ENCODE assay signal across 29 cellular contexts in genomic region chr5:66554884-66555283, GRCh38. TPM values are rescaled to one million over a fixed set of nuclear protein-coding genes. Genes with fewer than 3 reads are reported as not detected.
DNase-seq lines count a peak whose midpoint lies in the region; ATAC-seq and TF ChIP-seq lines count a peak whose summit lies in the region.
"Had no signal": no experiment of that assay in that cellular context is flagged by ENCODE, and none has a peak within 500 bp of the region (broad histone marks: within the 10 kb centered on the region; RNA-seq: fewer than 3 reads in every experiment).

No MANE protein-coding gene starts in this region.

- no peaks in the 10 kb centered on the region for H3K9me2 ChIP-seq in SU-DHL-6 (replicated peaks; ENCODE audit: insufficient read depth, low read length)

- peak overlapping the region; percentile 78 for H3K27ac Mint-ChIP-seq in T-helper 1 cell treated with Interleukin-12 subunit alpha and Interleukin-12 subunit beta and Interleukin-4 antibody, amounts not matched to agents 30 μg/mL and 1 μg/mL, for 36 hours
- no peak overlapping the region for H3K27ac Mint-ChIP-seq in activated CD8-positive, alpha-beta memory T cell treated with anti-CD3 and anti-CD28 coated beads, Interleukin-2, amount 10 ng/mL, durations not matched to agents 7 days and 5 days
- H3K27ac Mint-ChIP-seq: activated naive CD4-positive, alpha-beta T cell treated with anti-CD3 and anti-CD28 coated beads, Interleukin-2, amount 10 ng/mL, durations not matched to agents 7 days and 5 days; nephron; stimulated activated effector memory CD8-positive, alpha-beta T cell treated with anti-CD3 and anti-CD28 coated beads, Interleukin-12 subunit alpha, Interleukin-12 subunit beta, amount 100 ng/mL, for 72 hours; T-cell had no signal

- no peak overlapping the region; a peak in 1 of 4 replicates for H3K4me3 ChIP-seq in DND-41 (ENCODE audit: low read depth in 1 of 2, low read length in 2 of 2)
- no peak overlapping the region for H3K4me3 ChIP-seq in SU-DHL-6 (ENCODE audit: insufficient read depth, low read length, poor library complexity, severe bottlenecking)
- H3K4me3 ChIP-seq: breast epithelium, dorsolateral prefrontal cortex, heart right ventricle, K562, lower lobe of right lung, MG63, psoas muscle, SJCRH30, suprapubic skin, upper lobe of right lung had no signal

- peaks cover 34% of the 10 kb centered on the region for H3K4me1 Mint-ChIP-seq in T-helper 1 cell treated with Interleukin-12 subunit alpha and Interleukin-12 subunit beta and Interleukin-4 antibody, amounts not matched to agents 30 μg/mL and 1 μg/mL, for 36 hours (ENCODE audit: low read depth)
- H3K4me1 Mint-ChIP-seq in activated CD8-positive, alpha-beta memory T cell treated with anti-CD3 and anti-CD28 coated beads, Interleukin-2, amount 10 ng/mL, durations not matched to agents 7 days and 5 days, result peaks cover 18% of the 10 kb centered on the region
- H3K4me1 Mint-ChIP-seq: nephron had no signal

- H3K9me3 Mint-ChIP-seq in T-helper 1 cell treated with Interleukin-12 subunit alpha and Interleukin-12 subunit beta and Interleukin-4 antibody, amounts not matched to agents 30 μg/mL and 1 μg/mL, for 36 hours, result peaks cover 11% of the 10 kb centered on the region
- H3K9me3 Mint-ChIP-seq in activated CD8-positive, alpha-beta memory T cell treated with anti-CD3 and anti-CD28 coated beads, Interleukin-2, amount 10 ng/mL, durations not matched to agents 7 days and 5 days (ENCODE audit: low read depth), result peaks cover 2% of the 10 kb centered on the region

- ATAC-seq in DND-41 (ENCODE audit: insufficient read depth, low read depth), result no peak
- ATAC-seq in foreskin keratinocyte, result no peak
- ATAC-seq in activated CD8-positive, alpha-beta memory T cell treated with anti-CD3 and anti-CD28 coated beads, Interleukin-2, amount 10 ng/mL, durations not matched to agents 7 days and 5 days, result no peak
- ATAC-seq: K562, psoas muscle had no signal

- H3K9ac ChIP-seq in DND-41 (ENCODE audit: low read depth, low read length) (no peak overlapping the region), SU-DHL-6 (ENCODE audit: low read length) (no peak overlapping the region)

- DNase-seq in T-helper 1 cell (no peak), DND-41 (no peak), foreskin keratinocyte (no peak), retina (no peak), iPS-NIHi11 (ENCODE audit: low spot score) (no peak)
- DNase-seq in activated CD8-positive, alpha-beta memory T cell treated with anti-CD3 and anti-CD28 coated beads, Interleukin-2, amount 10 ng/mL, durations not matched to agents 7 days and 5 days, result no peak
- DNase-seq: 8988T; activated CD8-positive, alpha-beta memory T cell treated with anti-CD3 and anti-CD28 coated beads for 24 hours; dorsolateral prefrontal cortex; GOT3; heart right ventricle; lower lobe of right lung; NCI-H1930; NCI-H2171 treated with DMSO at 0.1 percent for 48 hours; NCI-H510A; psoas muscle; SJCRH30; upper lobe of right lung had no signal

- H3K4me2 ChIP-seq in DND-41 (ENCODE audit: insufficient read depth, low read length) (peak overlapping the region; percentile 53; the same call in 1 of the 2 replicates), SU-DHL-6 (ENCODE audit: low read depth, low read length, poor library complexity, severe bottlenecking) (peak overlapping the region; percentile 41)

- H3K36me3 Mint-ChIP-seq in T-helper 1 cell treated with Interleukin-12 subunit alpha and Interleukin-12 subunit beta and Interleukin-4 antibody, amounts not matched to agents 30 μg/mL and 1 μg/mL, for 36 hours (ENCODE audit: low read depth), result peaks cover 2% of the 10 kb centered on the region
- H3K36me3 Mint-ChIP-seq in activated CD8-positive, alpha-beta memory T cell treated with anti-CD3 and anti-CD28 coated beads, Interleukin-2, amount 10 ng/mL, durations not matched to agents 7 days and 5 days, result peaks cover 2% of the 10 kb centered on the region
- H3K36me3 Mint-ChIP-seq: activated naive CD4-positive, alpha-beta T cell treated with anti-CD3 and anti-CD28 coated beads, Interleukin-2, amount 10 ng/mL, durations not matched to agents 7 days and 5 days; CD14-positive monocyte; stimulated activated effector memory CD8-positive, alpha-beta T cell treated with anti-CD3 and anti-CD28 coated beads, Interleukin-12 subunit alpha, Interleukin-12 subunit beta, amount 100 ng/mL, for 72 hours; T-cell had no signal

- no peaks in the 10 kb centered on the region for H4K20me1 ChIP-seq in DND-41 (ENCODE audit: insufficient read depth, low read length)
- no peaks in the 10 kb centered on the region for H4K20me1 ChIP-seq in SU-DHL-6 (ENCODE audit: low read depth, low read length)

- H3K79me2 ChIP-seq in DND-41 (ENCODE audit: insufficient read depth, low read length) (no peaks in the 10 kb centered on the region), SU-DHL-6 (ENCODE audit: insufficient read depth, low read length) (no peaks in the 10 kb centered on the region)

- no peaks in the 10 kb centered on the region for H3K27me3 Mint-ChIP-seq in T-helper 1 cell treated with Interleukin-12 subunit alpha and Interleukin-12 subunit beta and Interleukin-4 antibody, amounts not matched to agents 30 μg/mL and 1 μg/mL, for 36 hours (ENCODE audit: low read depth)
- H3K27me3 Mint-ChIP-seq in activated CD8-positive, alpha-beta memory T cell treated with anti-CD3 and anti-CD28 coated beads, Interleukin-2, amount 10 ng/mL, durations not matched to agents 7 days and 5 days, result peaks cover 6% of the 10 kb centered on the region

- H3K4me1 ChIP-seq in DND-41 (ENCODE audit: insufficient read depth, low read length) (peaks cover 26% of the 10 kb centered on the region), foreskin keratinocyte (peaks cover 16% of the 10 kb centered on the region)
- H3K4me1 ChIP-seq: breast epithelium, heart right ventricle, psoas muscle, SJCRH30 had no signal

- H3K9me3 ChIP-seq in DND-41 (ENCODE audit: insufficient read depth, low read length, severe bottlenecking) (no peaks in the 10 kb centered on the region), SU-DHL-6 (ENCODE audit: insufficient read depth, low read length) (peaks cover 8% of the 10 kb centered on the region; the same call in 1 of the 2 replicates)
- H3K9me3 ChIP-seq: breast epithelium, lower lobe of right lung, MG63, psoas muscle, SJCRH30, suprapubic skin, upper lobe of right lung had no signal

- CTCF ChIA-PET in activated CD8-positive, alpha-beta memory T cell treated with anti-CD3 and anti-CD28 coated beads, Interleukin-2, amount 10 ng/mL, durations not matched to agents 7 days and 5 days (lab: Charles Lee), result no interaction called here

- H3K4me3 Mint-ChIP-seq in T-helper 1 cell treated with Interleukin-12 subunit alpha and Interleukin-12 subunit beta and Interleukin-4 antibody, amounts not matched to agents 30 μg/mL and 1 μg/mL, for 36 hours, result peak overlapping the region; percentile 43
- no peak overlapping the region for H3K4me3 Mint-ChIP-seq in activated CD8-positive, alpha-beta memory T cell treated with anti-CD3 and anti-CD28 coated beads, Interleukin-2, amount 10 ng/mL, durations not matched to agents 7 days and 5 days
- H3K4me3 Mint-ChIP-seq: activated naive CD4-positive, alpha-beta T cell treated with anti-CD3 and anti-CD28 coated beads, Interleukin-2, amount 10 ng/mL, durations not matched to agents 7 days and 5 days; CD14-positive monocyte; nephron; stimulated activated effector memory CD8-positive, alpha-beta T cell treated with anti-CD3 and anti-CD28 coated beads, Interleukin-12 subunit alpha, Interleukin-12 subunit beta, amount 100 ng/mL, for 72 hours; T-cell had no signal

- no peaks in the 10 kb centered on the region; the same call in 1 of the 2 replicates for H3F3A ChIP-seq in SU-DHL-6 (ENCODE audit: insufficient read depth)

- H3K36me3 ChIP-seq in DND-41 (ENCODE audit: insufficient read depth, low read length), result no peaks in the 10 kb centered on the region
- no peaks in the 10 kb centered on the region for H3K36me3 ChIP-seq in SU-DHL-6 (ENCODE audit: low read length)
- H3K36me3 ChIP-seq: breast epithelium, heart right ventricle, lower lobe of right lung, MG63, SJCRH30, suprapubic skin, upper lobe of right lung had no signal

- H3K27ac ChIP-seq in DND-41 (ENCODE audit: low read length), result peak overlapping the region; percentile 1; the same call in 1 of the 2 replicates
- no peak overlapping the region for H3K27ac ChIP-seq in SU-DHL-6 (ENCODE audit: low read depth, low read length)
- H3K27ac ChIP-seq in foreskin keratinocyte, result peak overlapping the region; percentile 87
- H3K27ac ChIP-seq: breast epithelium, dorsolateral prefrontal cortex, heart right ventricle, lower lobe of right lung, psoas muscle, SJCRH30, suprapubic skin, upper lobe of right lung had no signal

- H3K27me3 ChIP-seq in DND-41 (ENCODE audit: insufficient read depth, low read length, poor library complexity) (no peaks in the 10 kb centered on the region), SU-DHL-6 (ENCODE audit: low read length) (no peaks in the 10 kb centered on the region), foreskin keratinocyte (no peaks in the 10 kb centered on the region)
- H3K27me3 ChIP-seq: breast epithelium, dorsolateral prefrontal cortex, heart right ventricle, MG63, SJCRH30, suprapubic skin, upper lobe of right lung had no signal

- no peak for TF ChIP-seq CTCF in DND-41 (IDR thresholded peaks at IDR 0.05; ENCODE audit: borderline replicate concordance, extremely low read depth, low read length, poor library complexity, severe bottlenecking)
- no peak for TF ChIP-seq CTCF in SU-DHL-6 (IDR thresholded peaks at IDR 0.05; ENCODE audit: insufficient read depth, low read length, poor library complexity, severe bottlenecking)
- no peak for TF ChIP-seq CTCF in foreskin keratinocyte (conservative IDR thresholded peaks at IDR 0.05)

- H2AFZ ChIP-seq in DND-41 (ENCODE audit: low read depth, low read length), result peak overlapping the region; percentile 12; the same call in 1 of the 2 replicates
- no peak overlapping the region for H2AFZ ChIP-seq in SU-DHL-6 (ENCODE audit: low read depth, low read length, severe bottlenecking)

RNA-seq across cellular contexts. Expression of gene MAST4, which starts 41.3 kb away (rescaled TPM):
- 26.4 and 28.3 TPM in 2 replicates for total RNA-seq in foreskin keratinocyte
- polyA plus RNA-seq in foreskin keratinocyte, result 3.2 and 3.5 TPM in 2 replicates
- 10 to 100 TPM; 21.6 to 25.2 TPM for total RNA-seq in activated CD8-positive, alpha-beta memory T cell treated with anti-CD3 and anti-CD28 coated beads, Interleukin-2, amount 10 ng/mL, durations not matched to agents 7 days and 5 days
